ENCODE assay signal across 8 cellular contexts in the genomic region with DNA sequence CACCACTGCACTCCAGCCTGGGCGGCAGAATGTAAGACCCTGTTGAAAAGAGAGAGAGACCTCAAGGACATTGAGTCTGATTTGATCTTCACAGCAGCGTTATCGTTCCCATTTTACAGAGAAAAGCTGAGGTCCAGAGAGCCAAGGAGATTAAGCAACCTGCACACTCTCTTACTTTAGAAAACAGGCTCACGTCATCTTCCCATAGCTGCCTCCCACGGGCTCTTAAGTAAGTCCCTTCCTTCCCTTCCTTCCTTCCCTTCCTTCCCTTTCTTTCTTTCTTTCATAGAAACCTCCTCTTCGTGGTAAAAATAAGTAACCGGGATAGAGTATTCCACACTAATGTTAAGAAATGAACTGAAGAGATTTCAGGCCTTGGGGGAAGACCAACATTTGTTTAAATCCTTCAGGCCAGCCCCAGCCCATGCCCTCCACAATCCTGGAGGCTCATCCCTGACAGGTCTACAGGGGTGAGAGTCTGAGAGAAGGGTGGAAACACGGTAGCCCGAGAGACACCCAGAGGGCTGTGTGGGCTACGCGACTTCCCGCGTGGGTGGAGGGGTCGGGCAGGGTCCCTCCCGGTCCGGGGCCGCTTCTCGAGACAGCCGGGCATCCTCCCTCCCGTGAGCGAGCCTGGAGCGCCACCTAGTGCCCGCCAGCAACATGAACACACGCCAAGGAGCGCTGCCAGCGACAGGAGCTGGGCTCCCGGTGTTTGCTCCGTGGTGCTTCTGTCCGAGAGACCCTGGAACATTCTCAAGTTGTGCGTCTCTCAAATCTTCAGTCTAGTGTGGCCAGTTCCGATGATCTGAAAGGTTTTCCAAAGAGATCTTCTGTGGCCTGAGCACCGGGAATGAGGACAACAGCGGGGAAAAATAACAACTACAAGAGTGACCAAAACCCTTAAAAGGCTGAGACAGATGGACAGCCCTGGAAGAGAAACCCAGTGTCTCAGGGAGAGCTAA.
DNase-seq lines count a peak whose midpoint lies in the region; ATAC-seq and TF ChIP-seq lines count a peak whose summit lies in the region.

No MANE protein-coding gene starts in this region.

- no peak overlapping the region for H3K27ac ChIP-seq in PC-3 (ENCODE audit: low read length)
- H3K27ac ChIP-seq in stomach smooth muscle (ENCODE audit: low read length): peak overlapping the region; percentile 41

- H3K4me3 ChIP-seq in PC-3 (ENCODE audit: low read length) (peak overlapping the region; percentile 60), fibroblast of the aortic adventitia (ENCODE audit: low read depth, low read length) (peak overlapping the region; percentile 43), stomach smooth muscle (ENCODE audit: low read length in 2 of 2) (peak overlapping the region; percentile 59 to 71)

- BruUV-seq in PC-3 (replicated peaks; lab: Mats Ljungman, UMichigan): no TSS peak

- H2AFZ ChIP-seq in PC-3 (ENCODE audit: low read length): peak overlapping the region; percentile 86

- H3K4me1 ChIP-seq in PC-3 (ENCODE audit: insufficient read depth, low read length): 0 out of 2 replicates have a peak, but pooled peaks cover 4% of the 10 kb centered on the region
- H3K4me1 ChIP-seq in stomach smooth muscle (ENCODE audit: control insufficient read depth, insufficient read depth, low read length): peaks cover 12% of the 10 kb centered on the region

- no peaks in the 10 kb centered on the region for H3K9me2 ChIP-seq in PC-3 (replicated peaks; ENCODE audit: low read length)

- peak; percentile 97 for TF ChIP-seq CTCF in PC-3 (conservative IDR thresholded peaks at IDR 0.05; ENCODE audit: low read depth, low read length)
- TF ChIP-seq CTCF in fibroblast of the aortic adventitia (IDR thresholded peaks at IDR 0.05; ENCODE audit: insufficient read depth, low read length): peak; percentile 87
- peak; percentile 98 for TF ChIP-seq CTCF in neural crest cell (conservative IDR thresholded peaks at IDR 0.05)

- H3K36me3 Mint-ChIP-seq in activated T-helper 1 cell treated with anti-CD3 and anti-CD28 coated beads, Interleukin-12 subunit alpha, Interleukin-12 subunit beta, Interleukin-2, Interleukin-4 antibody, amounts not matched to agents 30 ng/mL and 10 ng/mL and 1 ng/mL, durations not matched to agents 14 hours and 24 hours and 36 hours (ENCODE audit: low read depth): no peaks in the 10 kb centered on the region
- no peaks in the 10 kb centered on the region for H3K36me3 Mint-ChIP-seq in neural crest cell (ENCODE audit: low read depth)

- no peaks in the 10 kb centered on the region for H3K79me2 ChIP-seq in PC-3 (ENCODE audit: low read length)

- peak; percentile 76 for DNase-seq in COLO668 (lab: John Stamatoyannopoulos, UW; ENCODE audit: unreplicated experiment)
- peak; percentile 75 for DNase-seq in PC-3
- peak; percentile 46 for DNase-seq in activated T-helper 1 cell treated with anti-CD3 and anti-CD28 coated beads, Interleukin-12 subunit alpha, Interleukin-12 subunit beta, Interleukin-2, Interleukin-4 antibody, amounts not matched to agents 30 ng/mL and 10 ng/mL and 1 ng/mL, durations not matched to agents 14 hours and 24 hours and 36 hours (ENCODE audit: low spot score)
- DNase-seq in fibroblast of the aortic adventitia (ENCODE audit: low read depth): peak; percentile 54
- peak; percentile 90 for DNase-seq in neural crest cell (ENCODE audit: low read depth, low spot score)

- no peak overlapping the region for H3K27ac Mint-ChIP-seq in activated T-helper 1 cell treated with anti-CD3 and anti-CD28 coated beads, Interleukin-12 subunit alpha, Interleukin-12 subunit beta, Interleukin-2, Interleukin-4 antibody, amounts not matched to agents 30 ng/mL and 10 ng/mL and 1 ng/mL, durations not matched to agents 14 hours and 24 hours and 36 hours
- no peak overlapping the region for H3K27ac Mint-ChIP-seq in neural crest cell (ENCODE audit: unreplicated experiment)

- no peaks in the 10 kb centered on the region for H3K36me3 ChIP-seq in PC-3 (ENCODE audit: low read depth, low read length)
- no peaks in the 10 kb centered on the region for H3K36me3 ChIP-seq in stomach smooth muscle (ENCODE audit: control insufficient read depth in 2 of 2, insufficient read depth in 2 of 2, low read length in 2 of 2)

- H3K4me3 Mint-ChIP-seq in activated T-helper 1 cell treated with anti-CD3 and anti-CD28 coated beads, Interleukin-12 subunit alpha, Interleukin-12 subunit beta, Interleukin-2, Interleukin-4 antibody, amounts not matched to agents 30 ng/mL and 10 ng/mL and 1 ng/mL, durations not matched to agents 14 hours and 24 hours and 36 hours: peak overlapping the region; percentile 4
- peak overlapping the region; percentile 4 for H3K4me3 Mint-ChIP-seq in neural crest cell

- H3K9me3 ChIP-seq in PC-3 (ENCODE audit: low read length): no peaks in the 10 kb centered on the region
- no peaks in the 10 kb centered on the region for H3K9me3 ChIP-seq in stomach smooth muscle (ENCODE audit: control insufficient read depth in 2 of 2, low read length in 2 of 2)

- peaks cover 30% of the 10 kb centered on the region for H3K27me3 Mint-ChIP-seq in activated T-helper 1 cell treated with anti-CD3 and anti-CD28 coated beads, Interleukin-12 subunit alpha, Interleukin-12 subunit beta, Interleukin-2, Interleukin-4 antibody, amounts not matched to agents 30 ng/mL and 10 ng/mL and 1 ng/mL, durations not matched to agents 14 hours and 24 hours and 36 hours (ENCODE audit: insufficient read depth)
- H3K27me3 Mint-ChIP-seq in neural crest cell (ENCODE audit: low read depth): peaks cover 30% of the 10 kb centered on the region

- H3K27me3 ChIP-seq in PC-3 (ENCODE audit: low read length) (peaks cover 77% of the 10 kb centered on the region), stomach smooth muscle (ENCODE audit: control insufficient read depth in 1 of 2, insufficient read depth in 2 of 2, low read length in 2 of 2) (peaks cover 0 to 4% of the 10 kb centered on the region in 2 donors)

- H3K9me3 Mint-ChIP-seq in activated T-helper 1 cell treated with anti-CD3 and anti-CD28 coated beads, Interleukin-12 subunit alpha, Interleukin-12 subunit beta, Interleukin-2, Interleukin-4 antibody, amounts not matched to agents 30 ng/mL and 10 ng/mL and 1 ng/mL, durations not matched to agents 14 hours and 24 hours and 36 hours: no peaks in the 10 kb centered on the region
- no peaks in the 10 kb centered on the region for H3K9me3 Mint-ChIP-seq in neural crest cell

- POLR2A ChIA-PET in PC-3 (lab: Charles Lee; ENCODE audit: unreplicated experiment): interaction anchor here (0.5 to 0.7 kb wide), 2 partner anchors 18 to 32 kb away, joined by 3 to 5 read pairs; no protein-coding TSS in a partner anchor

- ATAC-seq in GM19455 (IDR thresholded peaks at IDR 0.05; ENCODE audit: unreplicated experiment): peak; percentile 94
- peak; percentile 90 for ATAC-seq in HG03521 (IDR thresholded peaks at IDR 0.05; ENCODE audit: unreplicated experiment)
- peak; percentile 97 for ATAC-seq in PC-3

- no peak overlapping the region for H3K9ac ChIP-seq in PC-3 (ENCODE audit: low read length)
- H3K9ac ChIP-seq in stomach smooth muscle (ENCODE audit: low read length in 2 of 2): peak overlapping the region; percentile 50 to 55

- H3K4me1 Mint-ChIP-seq in activated T-helper 1 cell treated with anti-CD3 and anti-CD28 coated beads, Interleukin-12 subunit alpha, Interleukin-12 subunit beta, Interleukin-2, Interleukin-4 antibody, amounts not matched to agents 30 ng/mL and 10 ng/mL and 1 ng/mL, durations not matched to agents 14 hours and 24 hours and 36 hours (ENCODE audit: low read depth): peaks cover 14% of the 10 kb centered on the region
- H3K4me1 Mint-ChIP-seq in neural crest cell: peaks cover 40% of the 10 kb centered on the region

- CTCF ChIA-PET in PC-3 (lab: Charles Lee): interaction anchor here (0.5 to 0.9 kb wide), 8 partner anchors 9 to 1664 kb away, joined by 3 to 9 read pairs (median 4); no protein-coding TSS in a partner anchor

- H4K20me1 ChIP-seq in PC-3 (ENCODE audit: low read length): no peaks in the 10 kb centered on the region

- intact Hi-C loops in PC-3 (cut with micrococcal nuclease): loop anchor here (2.0 to 5.0 kb wide), 3 partner anchors 23 to 243 kb away; partner anchors contain the start of gene NRP2
- intact Hi-C loops in activated T-helper 1 cell treated with anti-CD3 and anti-CD28 coated beads, Interleukin-12 subunit alpha, Interleukin-12 subunit beta, Interleukin-2, Interleukin-4 antibody, amounts not matched to agents 30 ng/mL and 10 ng/mL and 1 ng/mL, durations not matched to agents 14 hours and 24 hours and 36 hours (cut with micrococcal nuclease): loop anchor here (1.0 to 5.0 kb wide), 4 partner anchors 159 to 1778 kb away; partner anchors contain the start of gene NRP2

- no peaks in the 10 kb centered on the region for H3F3A ChIP-seq in PC-3 (ENCODE audit: low read length, unreplicated experiment)

- H3K4me2 ChIP-seq in PC-3 (ENCODE audit: low read length): peak overlapping the region; percentile 91
